ENCODE assay signal across 37 cellular contexts in genomic region chr10:70465832-70466231, GRCh38. TPM values are rescaled to one million over a fixed set of nuclear protein-coding genes. Genes with fewer than 3 reads are reported as not detected.
"Had no signal": no experiment of that assay in that cellular context is flagged by ENCODE, and none has a peak within 500 bp of the region (broad histone marks: within the 10 kb centered on the region; RNA-seq: fewer than 3 reads in every experiment).

No MANE protein-coding gene starts in this region.

- H3K27ac ChIP-seq: ascending aorta, cardiac muscle cell, VCaP had no signal

- H3K36me3 Mint-ChIP-seq: activated CD4-positive, alpha-beta memory T cell treated with anti-CD3 and anti-CD28 coated beads for 36 hours; activated naive CD4-positive, alpha-beta T cell treated with anti-CD3 and anti-CD28 coated beads, Interleukin-2, amount 10 ng/mL, durations not matched to agents 7 days and 5 days; activated naive CD4-positive, alpha-beta T cell treated with anti-CD3 and anti-CD28 coated beads, Interleukin-2, amount 50 U/mL, for 24 hours; activated naive CD8-positive, alpha-beta T cell; activated naive CD8-positive, alpha-beta T cell treated with anti-CD3 and anti-CD28 coated beads, Interleukin-2, amount 10 ng/mL, durations not matched to agents 7 days and 5 days; brain had no signal

- H3K4me3 ChIP-seq: ascending aorta, cardiac muscle cell had no signal

- H3K4me1 Mint-ChIP-seq: activated CD4-positive, alpha-beta T cell treated with anti-CD3 and anti-CD28 coated beads, Interleukin-2, amount 10 ng/mL, durations not matched to agents 24 days and 14 days; activated naive CD4-positive, alpha-beta T cell treated with anti-CD3 and anti-CD28 coated beads, Interleukin-2, amount 10 ng/mL, durations not matched to agents 7 days and 5 days; activated naive CD4-positive, alpha-beta T cell treated with anti-CD3 and anti-CD28 coated beads, Interleukin-2, amount 50 U/mL, for 24 hours; activated naive CD8-positive, alpha-beta T cell treated with anti-CD3 and anti-CD28 coated beads, Interleukin-2, amount 50 U/mL, for 24 hours; activated T-helper 17 cell treated with anti-CD3 and anti-CD28 coated beads, Interleukin-2, amount 50 U/mL, for 72 hours had no signal

- H3K4me3 Mint-ChIP-seq: activated B cell treated with CpG ODN at 0.5 μM for 24 hours; activated CD4-positive, alpha-beta memory T cell treated with anti-CD3 and anti-CD28 coated beads for 36 hours; activated CD4-positive, alpha-beta T cell treated with anti-CD3 and anti-CD28 coated beads, Interleukin-2, amount 10 ng/mL, durations not matched to agents 24 days and 14 days; activated CD8-positive, alpha-beta T cell treated with anti-CD3 and anti-CD28 coated beads for 36 hours; activated naive CD4-positive, alpha-beta T cell treated with anti-CD3 and anti-CD28 coated beads, Interleukin-2, amount 10 ng/mL, durations not matched to agents 7 days and 5 days; activated naive CD4-positive, alpha-beta T cell treated with anti-CD3 and anti-CD28 coated beads, Interleukin-2, amount 50 U/mL, for 24 hours; activated naive CD8-positive, alpha-beta T cell; activated naive CD8-positive, alpha-beta T cell treated with anti-CD3 and anti-CD28 coated beads, Interleukin-2, amount 10 ng/mL, durations not matched to agents 7 days and 5 days; activated naive CD8-positive, alpha-beta T cell treated with anti-CD3 and anti-CD28 coated beads, Interleukin-2, amount 50 U/mL, for 24 hours; activated T-cell treated with anti-CD3 and anti-CD28 coated beads, Interleukin-2, amount 50 U/mL, for 4 hours; activated T-cell treated with anti-CD3 and anti-CD28 coated beads, Interleukin-2, amount 50 U/mL, for 72 hours; activated T-helper 1 cell treated with anti-CD3 and anti-CD28 coated beads, Interleukin-12 subunit alpha, Interleukin-12 subunit beta, Interleukin-2, Interleukin-4 antibody, amounts not matched to agents 30 ng/mL and 10 ng/mL and 1 ng/mL, durations not matched to agents 14 hours and 24 hours and 36 hours; activated T-helper 17 cell treated with anti-CD3 and anti-CD28 coated beads, Interleukin-2, amount 50 U/mL, for 72 hours; brain; T-helper 1 cell treated with Interleukin-12 subunit alpha and Interleukin-12 subunit beta and Interleukin-4 antibody, amounts not matched to agents 30 μg/mL and 1 μg/mL, for 36 hours; T-helper 2 cell treated with Interferon-gamma antibody and Interleukin-4, amounts not matched to agents 5 μg/mL and 100 μg/mL, for 36 hours had no signal

- H3K9me3 ChIP-seq: ascending aorta had no signal

- DNase-seq: activated B cell treated with CpG ODN at 0.5 μM for 24 hours; activated CD4-positive, alpha-beta memory T cell treated with anti-CD3 and anti-CD28 coated beads for 36 hours; activated CD4-positive, alpha-beta T cell treated with anti-CD3 and anti-CD28 coated beads for 4 hours; activated CD4-positive, alpha-beta T cell treated with anti-CD3 and anti-CD28 coated beads, Interleukin-2, amount 10 ng/mL, durations not matched to agents 24 days and 14 days; activated CD4-positive, alpha-beta T cell treated with anti-CD3 and anti-CD28 coated beads, Interleukin-2, amount 50 U/mL, for 1 hour; activated CD4-positive, alpha-beta T cell treated with anti-CD3 and anti-CD28 coated beads, Interleukin-2, amount 50 U/mL, for 4 hours; activated CD4-positive, CD25-positive, alpha-beta regulatory T cell treated with anti-CD3 and anti-CD28 coated beads, Interleukin-2, amount 50 U/mL, for 72 hours; activated CD8-positive, alpha-beta memory T cell treated with anti-CD3 and anti-CD28 coated beads, Interleukin-2, amount 50 U/mL, for 4 hours; activated CD8-positive, alpha-beta T cell treated with anti-CD3 and anti-CD28 coated beads for 36 hours; activated effector memory CD4-positive, alpha-beta T cell treated with anti-CD3 and anti-CD28 coated beads, Interleukin-2, amount 50 U/mL, for 16 hours; activated naive CD4-positive, alpha-beta T cell treated with anti-CD3 and anti-CD28 coated beads, Interleukin-2, amount 10 ng/mL, durations not matched to agents 7 days and 5 days; activated naive CD4-positive, alpha-beta T cell treated with Interleukin-2 at 50 U/mL for 16 hours; activated naive CD8-positive, alpha-beta T cell treated with anti-CD3 and anti-CD28 coated beads, Interleukin-2, amount 10 ng/mL, durations not matched to agents 7 days and 5 days; activated naive CD8-positive, alpha-beta T cell treated with anti-CD3 and anti-CD28 coated beads, Interleukin-2, amount 50 U/mL, for 24 hours; activated T-cell treated with anti-CD3 and anti-CD28 coated beads for 4 hours; activated T-cell treated with anti-CD3 and anti-CD28 coated beads, Interleukin-2, amount 50 U/mL, for 1 hour; activated T-cell treated with anti-CD3 and anti-CD28 coated beads, Interleukin-2, amount 50 U/mL, for 4 hours; activated T-cell treated with anti-CD3 and anti-CD28 coated beads, Interleukin-2, amount 50 U/mL, for 72 hours; amygdala; anterior cingulate cortex; central memory CD4-positive, alpha-beta T cell; T-helper 1 cell; T-helper 2 cell; T-helper 9 cell had no signal

- ATAC-seq: activated CD8-positive, alpha-beta T cell treated with anti-CD3 and anti-CD28 coated beads for 36 hours; activated naive CD8-positive, alpha-beta T cell treated with anti-CD3 and anti-CD28 coated beads, Interleukin-2, amount 50 U/mL, for 24 hours; activated T-cell treated with anti-CD3 and anti-CD28 coated beads, Interleukin-2, amount 50 U/mL, for 4 hours; activated T-cell treated with anti-CD3 and anti-CD28 coated beads, Interleukin-2, amount 50 U/mL, for 72 hours; activated T-helper 17 cell treated with anti-CD3 and anti-CD28 coated beads, Interleukin-2, amount 50 U/mL, for 72 hours had no signal

- H3K27me3 Mint-ChIP-seq: activated naive CD4-positive, alpha-beta T cell treated with anti-CD3 and anti-CD28 coated beads, Interleukin-2, amount 50 U/mL, for 24 hours had no signal

- H3K9me3 Mint-ChIP-seq: activated B cell treated with CpG ODN at 0.5 μM for 24 hours; activated CD4-positive, alpha-beta memory T cell treated with anti-CD3 and anti-CD28 coated beads for 36 hours; activated CD4-positive, alpha-beta T cell treated with anti-CD3 and anti-CD28 coated beads, Interleukin-2, amount 10 ng/mL, durations not matched to agents 24 days and 14 days; activated CD8-positive, alpha-beta T cell treated with anti-CD3 and anti-CD28 coated beads for 36 hours; activated naive CD4-positive, alpha-beta T cell treated with anti-CD3 and anti-CD28 coated beads, Interleukin-2, amount 10 ng/mL, durations not matched to agents 7 days and 5 days; activated naive CD4-positive, alpha-beta T cell treated with anti-CD3 and anti-CD28 coated beads, Interleukin-2, amount 50 U/mL, for 24 hours; activated naive CD8-positive, alpha-beta T cell treated with anti-CD3 and anti-CD28 coated beads, Interleukin-2, amount 10 ng/mL, durations not matched to agents 7 days and 5 days; activated naive CD8-positive, alpha-beta T cell treated with anti-CD3 and anti-CD28 coated beads, Interleukin-2, amount 50 U/mL, for 24 hours; activated T-cell treated with anti-CD3 and anti-CD28 coated beads, Interleukin-2, amount 50 U/mL, for 4 hours; activated T-cell treated with anti-CD3 and anti-CD28 coated beads, Interleukin-2, amount 50 U/mL, for 72 hours; activated T-helper 1 cell treated with anti-CD3 and anti-CD28 coated beads, Interleukin-12 subunit alpha, Interleukin-12 subunit beta, Interleukin-2, Interleukin-4 antibody, amounts not matched to agents 30 ng/mL and 10 ng/mL and 1 ng/mL, durations not matched to agents 14 hours and 24 hours and 36 hours; activated T-helper 17 cell treated with anti-CD3 and anti-CD28 coated beads, Interleukin-2, amount 50 U/mL, for 72 hours; brain; T-helper 1 cell treated with Interleukin-12 subunit alpha and Interleukin-12 subunit beta and Interleukin-4 antibody, amounts not matched to agents 30 μg/mL and 1 μg/mL, for 36 hours; T-helper 2 cell treated with Interferon-gamma antibody and Interleukin-4, amounts not matched to agents 5 μg/mL and 100 μg/mL, for 36 hours had no signal

- H3K36me3 ChIP-seq: ascending aorta, cardiac muscle cell had no signal

- H3K27ac Mint-ChIP-seq: activated B cell treated with CpG ODN at 0.5 μM for 24 hours; activated CD4-positive, alpha-beta memory T cell treated with anti-CD3 and anti-CD28 coated beads for 36 hours; activated CD4-positive, alpha-beta T cell treated with anti-CD3 and anti-CD28 coated beads, Interleukin-2, amount 10 ng/mL, durations not matched to agents 24 days and 14 days; activated CD8-positive, alpha-beta T cell treated with anti-CD3 and anti-CD28 coated beads for 36 hours; activated naive CD4-positive, alpha-beta T cell treated with anti-CD3 and anti-CD28 coated beads, Interleukin-2, amount 10 ng/mL, durations not matched to agents 7 days and 5 days; activated naive CD4-positive, alpha-beta T cell treated with anti-CD3 and anti-CD28 coated beads, Interleukin-2, amount 50 U/mL, for 24 hours; activated naive CD8-positive, alpha-beta T cell; activated naive CD8-positive, alpha-beta T cell treated with anti-CD3 and anti-CD28 coated beads, Interleukin-2, amount 10 ng/mL, durations not matched to agents 7 days and 5 days; activated naive CD8-positive, alpha-beta T cell treated with anti-CD3 and anti-CD28 coated beads, Interleukin-2, amount 50 U/mL, for 24 hours; activated T-cell treated with anti-CD3 and anti-CD28 coated beads, Interleukin-2, amount 50 U/mL, for 72 hours; activated T-helper 1 cell treated with anti-CD3 and anti-CD28 coated beads, Interleukin-12 subunit alpha, Interleukin-12 subunit beta, Interleukin-2, Interleukin-4 antibody, amounts not matched to agents 30 ng/mL and 10 ng/mL and 1 ng/mL, durations not matched to agents 14 hours and 24 hours and 36 hours; activated T-helper 17 cell treated with anti-CD3 and anti-CD28 coated beads, Interleukin-2, amount 50 U/mL, for 72 hours; T-helper 1 cell treated with Interleukin-12 subunit alpha and Interleukin-12 subunit beta and Interleukin-4 antibody, amounts not matched to agents 30 μg/mL and 1 μg/mL, for 36 hours; T-helper 2 cell treated with Interferon-gamma antibody and Interleukin-4, amounts not matched to agents 5 μg/mL and 100 μg/mL, for 36 hours had no signal

- FAIRE-seq: bronchial epithelial cell, TTC549 had no signal

- H3K27me3 ChIP-seq: ascending aorta, cardiac muscle cell had no signal

RNA-seq across cellular contexts. Expression of gene PALD1, which starts 12.7 kb away (rescaled TPM):
- total RNA-seq: bronchial epithelial cell had no signal

RNA-seq across cellular contexts. Expression of gene NODAL, which starts 24.4 kb away (rescaled TPM):
- total RNA-seq: activated B cell treated with CpG ODN at 0.5 μM for 24 hours; activated CD4-positive, alpha-beta memory T cell treated with anti-CD3 and anti-CD28 coated beads for 36 hours; activated CD4-positive, alpha-beta T cell treated with anti-CD3 and anti-CD28 coated beads, Interleukin-2, amount 10 ng/mL, durations not matched to agents 24 days and 14 days; activated CD8-positive, alpha-beta memory T cell treated with anti-CD3 and anti-CD28 coated beads for 36 hours; activated CD8-positive, alpha-beta T cell treated with anti-CD3 and anti-CD28 coated beads for 36 hours; activated naive CD8-positive, alpha-beta T cell treated with anti-CD3 and anti-CD28 coated beads, Interleukin-2, amount 10 ng/mL, durations not matched to agents 7 days and 5 days; activated T-cell treated with anti-CD3 and anti-CD28 coated beads, Interleukin-2, amount 50 U/mL, for 4 hours; activated T-cell treated with anti-CD3 and anti-CD28 coated beads, Interleukin-2, amount 50 U/mL, for 72 hours; activated T-helper 1 cell treated with anti-CD3 and anti-CD28 coated beads, Interleukin-12 subunit alpha, Interleukin-12 subunit beta, Interleukin-2, Interleukin-4 antibody, amounts not matched to agents 30 ng/mL and 10 ng/mL and 1 ng/mL, durations not matched to agents 14 hours and 24 hours and 36 hours; activated T-helper 17 cell treated with anti-CD3 and anti-CD28 coated beads, Interleukin-2, amount 50 U/mL, for 72 hours; ascending aorta had no signal
